In the genomic region with DNA sequence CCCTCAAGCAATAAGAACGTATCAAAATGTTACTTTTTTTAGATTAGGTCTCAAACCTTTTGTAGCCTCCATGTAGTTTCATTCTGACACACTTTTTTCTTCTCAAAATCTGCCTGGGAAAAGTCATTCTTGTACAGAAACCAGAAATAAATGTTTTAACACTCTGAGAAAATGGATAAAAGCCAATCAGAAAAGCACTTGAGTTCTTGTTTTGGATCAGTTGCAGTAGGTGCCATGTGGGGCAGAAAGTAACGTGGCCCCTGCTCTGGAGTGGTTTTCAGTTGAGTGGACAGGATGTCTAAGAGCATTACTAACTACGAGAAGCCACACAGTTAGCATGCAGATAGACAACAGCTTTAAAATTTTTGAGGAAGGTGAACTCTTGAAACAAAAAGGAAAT, we compare ENCODE assay signal across 8 cellular contexts. TPM values are rescaled to one million over a fixed set of nuclear protein-coding genes. Genes with fewer than 3 reads are reported as not detected.
A peak's percentile ranks its signal among the peaks of the same experiment; 100 is the strongest.
DNase-seq lines count a peak whose midpoint lies in the region; ATAC-seq and TF ChIP-seq lines count a peak whose summit lies in the region.

No MANE protein-coding gene starts in this region.

- TF ChIP-seq CTCF in gastroesophageal sphincter (IDR thresholded peaks at IDR 0.05) = no peak

- ATAC-seq in HG03066 (IDR thresholded peaks at IDR 0.05; ENCODE audit: low read depth, unreplicated experiment) (peak; percentile 84), gastroesophageal sphincter (no peak)
- ATAC-seq in activated T-helper 17 cell treated with anti-CD3 and anti-CD28 coated beads, Interleukin-2, amount 50 U/mL, for 72 hours (replicated peaks) = peak; percentile 78

- H3K27me3 Mint-ChIP-seq in activated T-helper 17 cell treated with anti-CD3 and anti-CD28 coated beads, Interleukin-2, amount 50 U/mL, for 72 hours = no peaks in the 10 kb centered on the region

- 40 to 42% methylated on average over 3 of the region's 3 CpGs for WGBS in gastroesophageal sphincter (ENCODE audit: low coverage in 1 of 2), 2 donors

- no peaks in the 10 kb centered on the region for H3K9me3 Mint-ChIP-seq in activated T-helper 17 cell treated with anti-CD3 and anti-CD28 coated beads, Interleukin-2, amount 50 U/mL, for 72 hours

- peaks cover 68% of the 10 kb centered on the region for H3K4me1 Mint-ChIP-seq in activated T-helper 17 cell treated with anti-CD3 and anti-CD28 coated beads, Interleukin-2, amount 50 U/mL, for 72 hours

- peak overlapping the region in 1 of 4 donors; percentile 16 for H3K27ac ChIP-seq in gastroesophageal sphincter

- peak overlapping the region; percentile 79 for H3K4me3 Mint-ChIP-seq in activated T-helper 17 cell treated with anti-CD3 and anti-CD28 coated beads, Interleukin-2, amount 50 U/mL, for 72 hours

- H3K9me3 ChIP-seq in gastroesophageal sphincter = no peaks in the 10 kb centered on the region

- H3K4me3 ChIP-seq in gastroesophageal sphincter = no peak overlapping the region

- H3K4me1 ChIP-seq in gastroesophageal sphincter = peaks cover 0 to 67% (median 0%) of the 10 kb centered on the region in 3 donors

- H3K36me3 Mint-ChIP-seq in activated T-helper 17 cell treated with anti-CD3 and anti-CD28 coated beads, Interleukin-2, amount 50 U/mL, for 72 hours (ENCODE audit: low read depth) = peaks cover 29% of the 10 kb centered on the region

- peak overlapping the region; percentile 86 for H3K27ac Mint-ChIP-seq in activated T-helper 17 cell treated with anti-CD3 and anti-CD28 coated beads, Interleukin-2, amount 50 U/mL, for 72 hours

- DNase-seq in stimulated activated naive CD4-positive, alpha-beta T cell treated with Interleukin-2 at 50 U/mL for 16 hours (lab: John Stamatoyannopoulos, UW) = peak; percentile 53
- no peak for DNase-seq in stimulated activated naive CD4-positive, alpha-beta T cell (lab: John Stamatoyannopoulos, UW)
- DNase-seq in activated gamma-delta T cell (lab: John Stamatoyannopoulos, UW) = no peak
- no peak for DNase-seq in cerebellar cortex (ENCODE audit: low spot score)
- no peak for DNase-seq in HK-2 (ENCODE audit: unreplicated experiment)

- no peak for TF ChIP-seq EP300 in gastroesophageal sphincter (IDR thresholded peaks at IDR 0.05)

- no peak for TF ChIP-seq POLR2A in gastroesophageal sphincter (IDR thresholded peaks at IDR 0.05)

- no peaks in the 10 kb centered on the region for H3K27me3 ChIP-seq in gastroesophageal sphincter

- H3K36me3 ChIP-seq in gastroesophageal sphincter = no peaks in the 10 kb centered on the region

RNA-seq across cellular contexts. Expression of gene GPR183, which starts 19.1 kb away (rescaled TPM):
- total RNA-seq in activated T-helper 17 cell treated with anti-CD3 and anti-CD28 coated beads, Interleukin-2, amount 50 U/mL, for 72 hours = 10 to 100 TPM; 92.4 to 95.1 TPM
- 10 to 100 TPM; 11.5 to 23.8 (median 18.1) TPM for total RNA-seq in gastroesophageal sphincter

RNA-seq across cellular contexts. Expression of gene GPR18, which starts 29.9 kb away (rescaled TPM):
- total RNA-seq in activated T-helper 17 cell treated with anti-CD3 and anti-CD28 coated beads, Interleukin-2, amount 50 U/mL, for 72 hours = 10 to 100 TPM in 1 of 2 donors, 1 to 10 TPM in 1; 8.7 to 10.1 TPM
- not detected for total RNA-seq in gastroesophageal sphincter

Comparison
In these comparisons a context has a peak if more than half of its experiments do, and no peak if none do; other contexts are left out.
1. RNA of gene GPR18, which starts 29.9 kb away (total RNA-seq): 8.7 to 10.1 TPM in activated T-helper 17 cell treated with anti-CD3 and anti-CD28 coated beads, Interleukin-2, amount 50 U/mL, for 72 hours; not detected in gastroesophageal sphincter; every median in the first group is over 4 times any median in the second.